In genomic region chr4:81722229-81722900, GRCh38 we compare ENCODE assay signal across 13 cellular contexts.
DNase-seq lines count a peak whose midpoint lies in the region; ATAC-seq and TF ChIP-seq lines count a peak whose summit lies in the region.
"Had no signal": no experiment of that assay in that cellular context is flagged by ENCODE, and none has a peak within 500 bp of the region (broad histone marks: within the 10 kb centered on the region; RNA-seq: fewer than 3 reads in every experiment).

No MANE protein-coding gene starts in this region.

- TF ChIP-seq POLR2A in transverse colon (IDR thresholded peaks at IDR 0.05), result no peak

- peak; percentile 86 for ATAC-seq in left colon
- ATAC-seq: T-cell had no signal

- 49% methylated on average over 13 of the region's 13 CpGs; no CpG with 5 or more reads in 1 of the 2 donors for WGBS in transverse colon (ENCODE audit: low coverage in 1 of 2), 2 donors

- no peaks in the 10 kb centered on the region for H3K36me3 ChIP-seq in transverse colon

- no peak overlapping the region for H3K27ac ChIP-seq in transverse colon

- DNase-seq in NCI-H1417 (lab: John Stamatoyannopoulos, UW) (peak; percentile 68 to 89 (median 76)), NCI-H1417 treated with DMSO at 0.1 percent for 48 hours (lab: John Stamatoyannopoulos, UW) (no peak), NCI-H69 (lab: John Stamatoyannopoulos, UW) (peak; percentile 92), left colon (peak; percentile 15 to 29), transverse colon (peak; percentile 14), AG08395 (ENCODE audit: low spot score) (no peak)
- DNase-seq in activated CD4-positive, CD25-positive, alpha-beta regulatory T cell treated with anti-CD3 and anti-CD28 coated beads, Interleukin-2, amount 50 U/mL, for 72 hours, result no peak
- no peak for DNase-seq in activated CD4-positive, alpha-beta T cell treated with anti-CD3 and anti-CD28 coated beads for 48 hours
- DNase-seq: 8988T, cortex of kidney, occipital lobe, T-cell had no signal

- H3K4me3 ChIP-seq in transverse colon, result no peak overlapping the region
- H3K4me3 ChIP-seq: lung had no signal

- TF ChIP-seq EP300 in transverse colon (IDR thresholded peaks at IDR 0.05; ENCODE audit: low read depth), result no peak

- no peaks in the 10 kb centered on the region for H3K9me3 ChIP-seq in transverse colon

- peaks cover 0 to 13% (median 2%) of the 10 kb centered on the region in 4 donors for H3K4me1 ChIP-seq in transverse colon

- H3K27me3 ChIP-seq in transverse colon, result no peaks in the 10 kb centered on the region

- no peak for TF ChIP-seq CTCF in transverse colon (IDR thresholded peaks at IDR 0.05)

- in situ Hi-C loops in transverse colon (cut with MboI; ENCODE audit: low pct_ligation_motif_present in 1 of 4, low pct_unique_long_range_greater_than_20kb in 1 of 4, low sequenced_read_pairs in 3 of 4), result no loop called here

- intact Hi-C loops in left colon (cut with DNase I, micrococcal nuclease) (no loop called here), transverse colon (cut with DNase I; ENCODE audit: low total_unique reads) (no loop called here)

Comparison
In these comparisons a context has a peak if more than half of its experiments do, and no peak if none do; other contexts are left out.
1. DNase-seq: peak in NCI-H1417 (3 of 3), NCI-H69 (single experiment), left colon (2 of 2) and transverse colon (single experiment); none in NCI-H1417 treated with DMSO at 0.1 percent for 48 hours (single experiment), activated CD4-positive, CD25-positive, alpha-beta regulatory T cell treated with anti-CD3 and anti-CD28 coated beads, Interleukin-2, amount 50 U/mL, for 72 hours (single experiment), AG08395 (single experiment) and activated CD4-positive, alpha-beta T cell treated with anti-CD3 and anti-CD28 coated beads for 48 hours (single experiment).